In genomic region chr2:27370026-27370815, GRCh38 we compare ENCODE assay signal across 8 cellular contexts. TPM values are rescaled to one million over a fixed set of nuclear protein-coding genes. Genes with fewer than 3 reads are reported as not detected.
DNase-seq lines count a peak whose midpoint lies in the region; ATAC-seq, FAIRE-seq and TF ChIP-seq lines count a peak whose summit lies in the region.

EIF2B4 (minus strand) TSS chr2:27370338; CDS start chr2:27370314, 24 bp downstream.
SNX17 (plus strand) TSS chr2:27370616; CDS start chr2:27370744, 128 bp downstream.

- H3K36me3 ChIP-seq in CD4-positive, alpha-beta memory T cell (ENCODE audit: insufficient read depth, low read length): peaks cover 54% of the 10 kb centered on the region
- H3K36me3 ChIP-seq in HepG2 (replicated peaks in 1 of 2; ENCODE audit: control insufficient read depth in 1 of 2, insufficient read depth in 2 of 2, low read length in 2 of 2): peaks cover 26 to 64% of the 10 kb centered on the region in 2 experiments

- H3K9me3 ChIP-seq in CD4-positive, alpha-beta memory T cell (ENCODE audit: control insufficient read depth in 1 of 2, low read length in 2 of 2): no peaks in the 10 kb centered on the region
- no peaks in the 10 kb centered on the region for H3K9me3 ChIP-seq in HepG2 (ENCODE audit: low read length)

- peak; percentile 97 for TF ChIP-seq RAD21 in HepG2 (CRISPR knock-in tag; IDR thresholded peaks at IDR 0.05)

- peak; percentile 100 for TF ChIP-seq CTCF in HepG2 (CRISPR knock-in tag; IDR thresholded peaks at IDR 0.05)

- peak within 1 kb of the TSS; percentile 97 for H3K9ac ChIP-seq in HepG2 (ENCODE audit: insufficient read depth, low read depth, low read length)

- DNase-seq in CD4-positive, alpha-beta memory T cell: peak; percentile 99 to 100 (median 99)
- DNase-seq in NCI-H82 (lab: John Stamatoyannopoulos, UW) (peak; percentile 99), dermis blood vessel endothelial cell (peak; percentile 99), HepG2 (ENCODE audit: low spot score) (peak; percentile 99)
- DNase-seq in activated CD4-positive, alpha-beta T cell treated with anti-CD3 and anti-CD28 coated beads, Interleukin-2, amount 50 U/mL, for 48 hours: peak; percentile 99
- DNase-seq in stimulated activated CD4-positive, alpha-beta T cell treated with anti-CD3 and anti-CD28 coated beads, Interleukin-4, amount 100 ng/mL, for 1 hour: peak; percentile 99

- under 1% methylated on average over 61 of the region's 85 CpGs for WGBS in HepG2 (ENCODE audit: low lambda C conversion rate)

- H3K27ac ChIP-seq in CD4-positive, alpha-beta memory T cell (ENCODE audit: low read depth, low read length): peak within 1 kb of the TSS; percentile 94
- H3K27ac ChIP-seq in HepG2 (ENCODE audit: extremely low read length, insufficient read depth, low read length): peak within 1 kb of the TSS; percentile 83

- peak in 1 of 2 experiments; percentile 92; a peak in 2 of 4 replicates for TF ChIP-seq POLR2A in HepG2 (IDR thresholded peaks at IDR 0.05; ENCODE audit: insufficient read depth in 1 of 2, low read depth in 2 of 2, low read length in 2 of 2)

- intact Hi-C loops in CD4-positive, alpha-beta memory T cell (cut with micrococcal nuclease): loop anchor here (1.0 to 5.0 kb wide), 11 partner anchors 10 to 312 kb away; partner anchors contain the start of genes ATRAID, GTF3C2, IFT172 and NRBP1
- intact Hi-C loops in HepG2 (cut with micrococcal nuclease; ENCODE audit: unreplicated experiment): loop anchor here (1.0 to 10.0 kb wide), 4 partner anchors 13 to 115 kb away; partner anchors contain the start of gene GTF3C2

- no peak within 1 kb of the TSS for H2AFZ ChIP-seq in HepG2 (ENCODE audit: low read length)

- peak; percentile 88 for ATAC-seq in GM19438 (IDR thresholded peaks at IDR 0.05; ENCODE audit: low read depth, unreplicated experiment)
- ATAC-seq in HG03575 (IDR thresholded peaks at IDR 0.05; ENCODE audit: extremely low read depth, insufficient number of reproducible peaks, low FRiP score, unreplicated experiment): peak; percentile 70
- peak; percentile 89 for ATAC-seq in HepG2

- H4K20me1 ChIP-seq in HepG2 (ENCODE audit: insufficient read depth, low read length): no peaks in the 10 kb centered on the region; the same call in 1 of the 2 replicates

- peaks cover 28 to 58% (median 41%) of the 10 kb centered on the region in 4 donors for H3K4me1 Mint-ChIP-seq in CD4-positive, alpha-beta memory T cell

- H3K4me1 ChIP-seq in CD4-positive, alpha-beta memory T cell (ENCODE audit: insufficient read depth, low read length): peaks cover 38% of the 10 kb centered on the region
- peaks cover 41% of the 10 kb centered on the region for H3K4me1 ChIP-seq in HepG2 (ENCODE audit: insufficient read depth, low read length)

- peak; percentile 65 for FAIRE-seq in HepG2 (lab: Jason Lieb, UNC)

- CTCF ChIA-PET in CD4-positive, alpha-beta memory T cell (lab: Charles Lee; ENCODE audit: partially characterized antibody): interaction anchor here (0.8 to 3.3 kb wide), 10 partner anchors 9 to 236 kb away, joined by 3 to 16 read pairs (median 8); partner anchors contain the start of genes GTF3C2, PPM1G, PREB and ZNF513
- CTCF ChIA-PET in HepG2 (lab: Yijun Ruan, JAX; ENCODE audit: low intra/inter-chr PET ratio, low total read pairs): interaction anchor here (1.1 to 2.5 kb wide), 2 partner anchors 49 to 213 kb away, joined by 3 to 15 read pairs; partner anchors contain the start of gene ZNF512

- no peaks in the 10 kb centered on the region for H3K27me3 ChIP-seq in CD4-positive, alpha-beta memory T cell (ENCODE audit: insufficient read depth, low read length)
- H3K27me3 ChIP-seq in HepG2 (ENCODE audit: control insufficient read depth in 1 of 2, insufficient read depth in 2 of 2, low read length in 2 of 2): no peaks in the 10 kb centered on the region; a peak in 1 of 5 replicates

- H3K4me3 ChIP-seq in CD4-positive, alpha-beta memory T cell (ENCODE audit: low read length in 2 of 2): peak within 1 kb of the TSS; percentile 72 to 86
- peak within 1 kb of the TSS; percentile 88 to 96 (median 95) for H3K4me3 ChIP-seq in HepG2 (replicated peaks in 1 of 3; ENCODE audit: insufficient read depth in 1 of 3, low read depth in 2 of 3, low read length in 3 of 3)

- POLR2A ChIA-PET in CD4-positive, alpha-beta memory T cell (lab: Charles Lee; ENCODE audit: partially characterized antibody): interaction anchor here (0.7 to 5.5 kb wide), 17 partner anchors 10 to 293 kb away, joined by 3 to 106 read pairs (median 7); partner anchors contain the start of genes CCDC121, GPN1, GTF3C2 and IFT172
- POLR2A ChIA-PET in HepG2 (lab: Yijun Ruan, JAX): interaction anchor here (0.7 to 9.5 kb wide), 21 partner anchors 10 to 319 kb away, joined by 3 to 125 read pairs (median 5); partner anchors contain the start of genes AGBL5, GTF3C2, MPV17 and NRBP1

- H3K27ac Mint-ChIP-seq in CD4-positive, alpha-beta memory T cell: peak within 1 kb of the TSS; percentile 89 to 100 (median 98)

- peaks cover 54% of the 10 kb centered on the region for H3K79me2 ChIP-seq in HepG2 (ENCODE audit: insufficient read depth, low read length)

- H3K9me3 Mint-ChIP-seq in CD4-positive, alpha-beta memory T cell: no peaks in the 10 kb centered on the region

- peak; percentile 53 to 68 for TF ChIP-seq EP300 in HepG2 (IDR thresholded peaks at IDR 0.05; ENCODE audit: low read depth in 2 of 2, low read length in 2 of 2)
- no peak; the same call in 1 of the 2 replicates for TF ChIP-seq EP300 in HepG2 (CRISPR knock-in tag; IDR thresholded peaks at IDR 0.05; ENCODE audit: borderline replicate concordance)

- no TSS peak for BruUV-seq in HepG2 (replicated peaks; lab: Mats Ljungman, UMichigan)

- H3K27me3 Mint-ChIP-seq in CD4-positive, alpha-beta memory T cell: no peaks in the 10 kb centered on the region

- in situ Hi-C loops in HepG2 (cut with HindIII; ENCODE audit: extremely low pct_ligation_motif_present, low pct_unique_long_range_greater_than_20kb): loop anchor here (5.0 kb wide), 1 partner anchor 48 kb away; the partner anchor contains the start of gene MPV17

- peak within 1 kb of the TSS; percentile 96 to 100 (median 98) for H3K4me3 Mint-ChIP-seq in CD4-positive, alpha-beta memory T cell

- H3K36me3 Mint-ChIP-seq in CD4-positive, alpha-beta memory T cell: peaks cover 33 to 68% of the 10 kb centered on the region in 2 donors

- peak within 1 kb of the TSS; percentile 99 for H3K4me2 ChIP-seq in HepG2 (ENCODE audit: low read depth, low read length)

RNA-seq across cellular contexts. Expression of gene EIF2B4, which starts in this region (rescaled TPM):
- total RNA-seq in CD4-positive, alpha-beta memory T cell: 10 to 100 TPM; 48.4 to 56.0 TPM
- polyA plus RNA-seq in CD4-positive, alpha-beta memory T cell: 10 to 100 TPM; 33.4 to 35.1 TPM
- total RNA-seq in dermis blood vessel endothelial cell (27.1 and 29.3 TPM in 2 replicates), HepG2 (2016; rRNA removed; fragmentation: Illumina TruSeq; extraction: Trizol) (91.5 and 105 TPM in 2 replicates)
- total RNA-seq in HepG2 (2016; cell fraction: cytosol; rRNA removed; fragmentation: Illumina TruSeq; extraction: Trizol; ENCODE audit: low read depth): 13.9 and 14.5 TPM in 2 replicates
- 88.4 and 107 TPM in 2 replicates for total RNA-seq in HepG2 (2016; cell fraction: insoluble cytoplasmic fraction; rRNA removed; fragmentation: Illumina TruSeq; extraction: Trizol)
- 25.8 and 26.5 TPM in 2 replicates for total RNA-seq in HepG2 (2016; cell fraction: membrane; rRNA removed; fragmentation: Illumina TruSeq; extraction: Trizol)
- 66.4 and 73.1 TPM in 2 replicates for total RNA-seq in HepG2 (2016; cell fraction: nucleus; rRNA removed; fragmentation: Illumina TruSeq; extraction: Trizol)
- 96.4 and 99.2 TPM in 2 replicates for polyA plus RNA-seq in HepG2 (2011; rRNA removed)
- polyA plus RNA-seq in HepG2 (2011; cell fraction: cytosol; rRNA removed): 82.0 and 84.4 TPM in 2 replicates
- polyA plus RNA-seq in HepG2 (2011; cell fraction: nucleus; rRNA removed): 199 and 211 TPM in 2 replicates
- polyA plus RNA-seq in HepG2 (2012): 96.2 and 105 TPM in 2 replicates
- 13.6 and 15.3 TPM in 2 replicates for polyA plus RNA-seq in HepG2 (2016; cell fraction: cytosol; fragmentation: Illumina TruSeq; extraction: Trizol; ENCODE audit: low read depth)
- polyA plus RNA-seq in HepG2 (2016; cell fraction: insoluble cytoplasmic fraction; fragmentation: Illumina TruSeq; extraction: Trizol; ENCODE audit: low read depth): 102 and 106 TPM in 2 replicates
- 19.0 and 22.6 TPM in 2 replicates for polyA plus RNA-seq in HepG2 (2016; cell fraction: membrane; fragmentation: Illumina TruSeq; extraction: Trizol; ENCODE audit: low read depth)
- 162 and 164 TPM in 2 replicates for polyA plus RNA-seq in HepG2 (2016; cell fraction: nucleus; fragmentation: Illumina TruSeq; extraction: Trizol; ENCODE audit: insufficient read depth, low read depth)
- polyA minus RNA-seq in HepG2 (2011; rRNA and poly(A)+ RNA removed; ENCODE audit: low replicate concordance): 71.1 and 120 TPM in 2 replicates
- polyA minus RNA-seq in HepG2 (2011; cell fraction: cytosol; rRNA and poly(A)+ RNA removed): 27.4 and 35.3 TPM in 2 replicates
- 60.0 and 61.9 TPM in 2 replicates for polyA minus RNA-seq in HepG2 (2011; cell fraction: nucleus; rRNA and poly(A)+ RNA removed)

RNA-seq across cellular contexts. Expression of gene SNX17, which starts in this region (rescaled TPM):
- total RNA-seq in CD4-positive, alpha-beta memory T cell: 100 to 1,000 TPM; 122 to 130 TPM
- 100 to 1,000 TPM; 178 to 304 TPM for polyA plus RNA-seq in CD4-positive, alpha-beta memory T cell
- total RNA-seq in dermis blood vessel endothelial cell (143 and 158 TPM in 2 replicates), HepG2 (2016; rRNA removed; fragmentation: Illumina TruSeq; extraction: Trizol) (94.9 and 109 TPM in 2 replicates)
- 42.7 and 45.6 TPM in 2 replicates for total RNA-seq in HepG2 (2016; cell fraction: cytosol; rRNA removed; fragmentation: Illumina TruSeq; extraction: Trizol; ENCODE audit: low read depth)
- total RNA-seq in HepG2 (2016; cell fraction: insoluble cytoplasmic fraction; rRNA removed; fragmentation: Illumina TruSeq; extraction: Trizol): 98.2 and 110 TPM in 2 replicates
- total RNA-seq in HepG2 (2016; cell fraction: membrane; rRNA removed; fragmentation: Illumina TruSeq; extraction: Trizol): 56.0 and 66.0 TPM in 2 replicates
- total RNA-seq in HepG2 (2016; cell fraction: nucleus; rRNA removed; fragmentation: Illumina TruSeq; extraction: Trizol): 70.1 and 82.3 TPM in 2 replicates
- polyA plus RNA-seq in HepG2 (2011; rRNA removed): 75.0 and 88.4 TPM in 2 replicates
- 86.7 and 102 TPM in 2 replicates for polyA plus RNA-seq in HepG2 (2011; cell fraction: cytosol; rRNA removed)
- polyA plus RNA-seq in HepG2 (2011; cell fraction: nucleus; rRNA removed): 125 TPM in 2 replicates
- 71.1 and 79.5 TPM in 2 replicates for polyA plus RNA-seq in HepG2 (2012)
- polyA plus RNA-seq in HepG2 (2016; cell fraction: cytosol; fragmentation: Illumina TruSeq; extraction: Trizol; ENCODE audit: low read depth): 19.3 and 23.5 TPM in 2 replicates
- 82.7 and 86.8 TPM in 2 replicates for polyA plus RNA-seq in HepG2 (2016; cell fraction: insoluble cytoplasmic fraction; fragmentation: Illumina TruSeq; extraction: Trizol; ENCODE audit: low read depth)
- polyA plus RNA-seq in HepG2 (2016; cell fraction: membrane; fragmentation: Illumina TruSeq; extraction: Trizol; ENCODE audit: low read depth): 39.6 and 42.3 TPM in 2 replicates
- polyA plus RNA-seq in HepG2 (2016; cell fraction: nucleus; fragmentation: Illumina TruSeq; extraction: Trizol; ENCODE audit: insufficient read depth, low read depth): 97.5 and 97.9 TPM in 2 replicates
- 92.8 and 112 TPM in 2 replicates for polyA minus RNA-seq in HepG2 (2011; rRNA and poly(A)+ RNA removed; ENCODE audit: low replicate concordance)
- polyA minus RNA-seq in HepG2 (2011; cell fraction: cytosol; rRNA and poly(A)+ RNA removed): 58.3 and 61.2 TPM in 2 replicates
- polyA minus RNA-seq in HepG2 (2011; cell fraction: nucleus; rRNA and poly(A)+ RNA removed): 97.5 and 98.0 TPM in 2 replicates

Comparison
In these comparisons a context has a peak if more than half of its experiments do, and no peak if none do; other contexts are left out.
1. Peak in every context shown above with its lines: DNase-seq, ATAC-seq, H3K4me3 ChIP-seq and H3K27ac ChIP-seq.